ENCODE assay signal across 12 cellular contexts in the genomic region with DNA sequence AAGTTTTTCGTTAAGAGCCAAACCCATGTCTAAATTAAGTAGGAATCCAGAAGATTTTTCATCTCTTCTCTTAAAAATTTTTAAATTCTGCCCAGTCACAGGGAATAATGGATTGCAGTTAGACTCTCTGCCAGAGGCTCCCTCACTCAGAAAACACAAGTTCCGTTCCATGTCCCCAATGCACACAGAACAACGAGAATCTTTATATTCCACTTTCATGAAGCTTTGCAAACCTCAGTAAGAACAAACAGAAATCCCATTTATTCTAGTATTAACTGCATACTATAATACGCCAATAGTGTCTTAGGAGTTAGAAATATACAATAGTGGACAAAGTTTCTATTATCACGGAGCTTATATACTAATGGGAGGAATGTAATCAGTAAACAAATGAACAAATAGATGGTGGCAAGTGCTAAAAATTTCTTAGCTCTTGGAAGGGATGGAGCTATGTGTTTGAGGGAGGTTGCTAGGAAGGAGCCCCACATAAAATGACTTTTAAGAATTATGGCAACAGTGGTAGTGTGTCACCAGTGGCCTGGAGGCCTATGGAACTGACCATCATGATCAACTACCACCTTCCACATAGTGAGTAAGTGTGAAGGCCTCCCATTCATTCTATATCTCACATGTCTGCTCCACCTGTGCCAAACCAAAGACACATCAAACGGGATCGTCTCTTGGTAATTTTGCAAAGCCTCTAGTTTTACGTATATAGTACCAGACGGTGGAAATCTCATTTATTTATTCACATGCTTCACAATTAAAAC. TPM values are rescaled to one million over a fixed set of nuclear protein-coding genes. Genes with fewer than 3 reads are reported as not detected.
DNase-seq lines count a peak whose midpoint lies in the region; ATAC-seq lines count a peak whose summit lies in the region.
"Had no signal": no experiment of that assay in that cellular context is flagged by ENCODE, and none has a peak within 500 bp of the region (broad histone marks: within the 10 kb centered on the region; RNA-seq: fewer than 3 reads in every experiment).

No MANE protein-coding gene starts in this region.

- no peaks in the 10 kb centered on the region for H3K36me3 ChIP-seq in muscle layer of colon (ENCODE audit: insufficient read depth, low read length)
- H3K36me3 ChIP-seq: breast epithelium had no signal

- no peak overlapping the region for H3K4me3 ChIP-seq in muscle layer of colon (ENCODE audit: low read depth in 1 of 2, low read length in 2 of 2)
- H3K4me3 ChIP-seq: breast epithelium had no signal

- no peak for DNase-seq in activated naive CD4-positive, alpha-beta T cell treated with anti-CD3 and anti-CD28 coated beads, Interleukin-2, amount 50 U/mL, for 72 hours (ENCODE audit: low spot score in 2 of 2)
- DNase-seq in activated naive CD4-positive, alpha-beta T cell (lab: John Stamatoyannopoulos, UW): no peak
- DNase-seq in activated T-helper 2 cell treated with anti-CD3 and anti-CD28 coated beads, Interferon-gamma antibody, Interleukin-2, Interleukin-4, amounts not matched to agents 10 μg/mL and 5 μg/mL and 100 μg/mL, durations not matched to agents 14 hours and 24 hours and 36 hours (ENCODE audit: low spot score): no peak
- DNase-seq in left colon: no peak
- DNase-seq: NCI-H526 treated with DMSO at 0.1 percent for 48 hours had no signal

- H3K9me3 ChIP-seq in muscle layer of colon (ENCODE audit: low read length): no peaks in the 10 kb centered on the region
- H3K9me3 ChIP-seq: breast epithelium had no signal

- H3K9ac ChIP-seq in muscle layer of colon (ENCODE audit: low read length): no peak overlapping the region

- peak overlapping the region; percentile 62 to 72 for H3K27ac Mint-ChIP-seq in activated naive CD4-positive, alpha-beta T cell treated with anti-CD3 and anti-CD28 coated beads, Interleukin-2, amount 50 U/mL, for 72 hours
- no peak overlapping the region for H3K27ac Mint-ChIP-seq in activated T-helper 2 cell treated with anti-CD3 and anti-CD28 coated beads, Interferon-gamma antibody, Interleukin-2, Interleukin-4, amounts not matched to agents 10 μg/mL and 5 μg/mL and 100 μg/mL, durations not matched to agents 14 hours and 24 hours and 36 hours

- H3K4me3 Mint-ChIP-seq in activated T-helper 2 cell treated with anti-CD3 and anti-CD28 coated beads, Interferon-gamma antibody, Interleukin-2, Interleukin-4, amounts not matched to agents 10 μg/mL and 5 μg/mL and 100 μg/mL, durations not matched to agents 14 hours and 24 hours and 36 hours (ENCODE audit: low read depth): peak overlapping the region; percentile 18

- intact Hi-C loops in activated T-helper 2 cell treated with anti-CD3 and anti-CD28 coated beads, Interferon-gamma antibody, Interleukin-2, Interleukin-4, amounts not matched to agents 10 μg/mL and 5 μg/mL and 100 μg/mL, durations not matched to agents 14 hours and 24 hours and 36 hours (cut with micrococcal nuclease): no loop called here
- intact Hi-C loops in left colon (cut with DNase I, micrococcal nuclease): loop anchor here in 1 of 2 donors (5.0 kb wide), 1 partner anchor 148 kb away; no protein-coding TSS in a partner anchor

- peak in 1 of 2 donors; percentile 11 for ATAC-seq in activated naive CD4-positive, alpha-beta T cell treated with anti-CD3 and anti-CD28 coated beads, Interleukin-2, amount 50 U/mL, for 72 hours
- no peak for ATAC-seq in GM18868 (IDR thresholded peaks at IDR 0.05; ENCODE audit: unreplicated experiment)
- no peak for ATAC-seq in left colon
- ATAC-seq in HG03521 (IDR thresholded peaks at IDR 0.05; ENCODE audit: unreplicated experiment): no peak
- ATAC-seq: HCT116, left lobe of liver had no signal

- H3K36me3 Mint-ChIP-seq in activated naive CD4-positive, alpha-beta T cell treated with anti-CD3 and anti-CD28 coated beads, Interleukin-2, amount 50 U/mL, for 72 hours: peaks cover 0 to 7% of the 10 kb centered on the region in 2 donors
- H3K36me3 Mint-ChIP-seq in activated T-helper 2 cell treated with anti-CD3 and anti-CD28 coated beads, Interferon-gamma antibody, Interleukin-2, Interleukin-4, amounts not matched to agents 10 μg/mL and 5 μg/mL and 100 μg/mL, durations not matched to agents 14 hours and 24 hours and 36 hours (ENCODE audit: low read depth): peaks cover 45% of the 10 kb centered on the region

- H3K27me3 Mint-ChIP-seq in activated T-helper 2 cell treated with anti-CD3 and anti-CD28 coated beads, Interferon-gamma antibody, Interleukin-2, Interleukin-4, amounts not matched to agents 10 μg/mL and 5 μg/mL and 100 μg/mL, durations not matched to agents 14 hours and 24 hours and 36 hours (ENCODE audit: low read depth): no peaks in the 10 kb centered on the region

- peaks cover 70% of the 10 kb centered on the region for H3K4me1 Mint-ChIP-seq in activated T-helper 2 cell treated with anti-CD3 and anti-CD28 coated beads, Interferon-gamma antibody, Interleukin-2, Interleukin-4, amounts not matched to agents 10 μg/mL and 5 μg/mL and 100 μg/mL, durations not matched to agents 14 hours and 24 hours and 36 hours (ENCODE audit: low read depth)

- peaks cover 61% of the 10 kb centered on the region for H3K4me1 ChIP-seq in muscle layer of colon (ENCODE audit: insufficient read depth, low read length)

- H3K27me3 ChIP-seq in muscle layer of colon (ENCODE audit: control insufficient read depth in 1 of 2, insufficient read depth in 2 of 2, low read length in 2 of 2): no peaks in the 10 kb centered on the region
- H3K27me3 ChIP-seq: breast epithelium had no signal

- H3K9me3 Mint-ChIP-seq in activated naive CD4-positive, alpha-beta T cell treated with anti-CD3 and anti-CD28 coated beads, Interleukin-2, amount 50 U/mL, for 72 hours: peaks cover 4 to 5% of the 10 kb centered on the region in 2 donors
- H3K9me3 Mint-ChIP-seq in activated T-helper 2 cell treated with anti-CD3 and anti-CD28 coated beads, Interferon-gamma antibody, Interleukin-2, Interleukin-4, amounts not matched to agents 10 μg/mL and 5 μg/mL and 100 μg/mL, durations not matched to agents 14 hours and 24 hours and 36 hours: no peaks in the 10 kb centered on the region

- H3K27ac ChIP-seq in muscle layer of colon (ENCODE audit: low read depth, low read length) (peak overlapping the region; percentile 12), temporal lobe (ENCODE audit: low read depth, low read length) (peak overlapping the region; percentile 78)

RNA-seq across cellular contexts. Expression of gene PICALM, which starts 24.9 kb away (rescaled TPM):
- total RNA-seq in activated naive CD4-positive, alpha-beta T cell treated with anti-CD3 and anti-CD28 coated beads, Interleukin-2, amount 50 U/mL, for 72 hours: 10 to 100 TPM; 65.4 to 82.1 TPM
- 193 and 213 TPM in 2 replicates for total RNA-seq in activated T-helper 2 cell treated with anti-CD3 and anti-CD28 coated beads, Interferon-gamma antibody, Interleukin-2, Interleukin-4, amounts not matched to agents 10 μg/mL and 5 μg/mL and 100 μg/mL, durations not matched to agents 14 hours and 24 hours and 36 hours
- total RNA-seq in temporal lobe (676 TPM), left colon (100 to 1,000 TPM; 130 to 149 TPM)
